Comparison of ENCODE assay signal across 1 cellular context in genomic region chr7:101244385-101245146, GRCh38.
TF ChIP-seq lines count a peak whose summit lies in the region.

Gene FIS1, minus strand, starts transcription at chr7:101245081. Its CDS starts 77 bp downstream, at chr7:101245004.

TF ChIP-seq in GM12878, 131 proteins besides CTCF, POLR2A, EP300 and RAD21 (continued from another document and continues in another):
- TF ChIP-seq RUNX3 (IDR thresholded peaks at IDR 0.05; ENCODE audit: low read length) (peak; percentile 61), ZBED1 (IDR thresholded peaks at IDR 0.05; ENCODE audit: borderline replicate concordance) (peak; percentile 37; the same call in 1 of the 2 replicates), TCF12 (IDR thresholded peaks at IDR 0.05; ENCODE audit: low read depth, low read length) (peak; percentile 68; the same call in 1 of the 2 replicates), POU2F2 (IDR thresholded peaks at IDR 0.05; ENCODE audit: borderline replicate concordance, low read depth, low read length) (peak; percentile 30; the same call in 1 of the 3 replicates), ETV6 (conservative IDR thresholded peaks at IDR 0.05 in 1 of 2, IDR thresholded peaks at IDR 0.05 in 1 of 2; ENCODE audit: borderline replicate concordance in 1 of 2, low read depth in 1 of 2) (no peak), DPF2 (IDR thresholded peaks at IDR 0.05) (peak; percentile 54), MTA2 (IDR thresholded peaks at IDR 0.05; ENCODE audit: low read depth) (peak; percentile 30; the same call in 1 of the 2 replicates), USF1 (IDR thresholded peaks at IDR 0.05; ENCODE audit: borderline replicate concordance, extremely low read length, insufficient read depth, low read depth, low read length) (peak; percentile 54), SMARCA5 (IDR thresholded peaks at IDR 0.05) (0 out of 2 replicates have a peak, but pooled peaks have one; percentile 11), POLR2AphosphoS2 (IDR thresholded peaks at IDR 0.05; ENCODE audit: low read depth, low read length) (peak; percentile 77; the same call in 1 of the 2 replicates), PBX3 (IDR thresholded peaks at IDR 0.05; ENCODE audit: insufficient replicate concordance, low read depth, low read length) (no peak), SP1 (IDR thresholded peaks at IDR 0.05; ENCODE audit: low read depth, low read length) (no peak), NR2F1 (conservative IDR thresholded peaks at IDR 0.05) (peak; percentile 65), ZBTB4 (CRISPR knock-in tag; IDR thresholded peaks at IDR 0.05) (no peak), GATAD2B (conservative IDR thresholded peaks at IDR 0.05; ENCODE audit: low read depth) (0 out of 2 replicates have a peak, but pooled peaks have one; percentile 72), RELB (IDR thresholded peaks at IDR 0.05; ENCODE audit: low read depth) (peak; percentile 70; the same call in 1 of the 2 replicates), HDGF (IDR thresholded peaks at IDR 0.05) (peak; percentile 88; the same call in 1 of the 2 replicates), ZNF207 (IDR thresholded peaks at IDR 0.05; ENCODE audit: borderline replicate concordance) (peak; percentile 83), POLR2AphosphoS5 (IDR thresholded peaks at IDR 0.05; ENCODE audit: low read length) (peak; percentile 83), ZNF687 (IDR thresholded peaks at IDR 0.05) (peak; percentile 85), HCFC1 (IDR thresholded peaks at IDR 0.05; ENCODE audit: low read length) (peak; percentile 95), ZBTB11 (CRISPR knock-in tag; IDR thresholded peaks at IDR 0.05) (peak; percentile 49; the same call in 1 of the 2 replicates), CBFB (IDR thresholded peaks at IDR 0.05; ENCODE audit: low read depth) (peak; percentile 71), YY1 (IDR thresholded peaks at IDR 0.05; ENCODE audit: low read depth, low read length) (peak; percentile 79), BACH1 (IDR thresholded peaks at IDR 0.05; ENCODE audit: borderline replicate concordance) (peak; percentile 59), SIX5 (IDR thresholded peaks at IDR 0.05; ENCODE audit: low read depth, low read length, severe bottlenecking) (peak; percentile 95), E2F4 (IDR thresholded peaks at IDR 0.05; ENCODE audit: low read depth, low read length) (no peak), CUX1 (IDR thresholded peaks at IDR 0.05; ENCODE audit: insufficient replicate concordance, low read depth, low read length) (no peak)
